ENCODE assay signal across 22 cellular contexts in the genomic region with DNA sequence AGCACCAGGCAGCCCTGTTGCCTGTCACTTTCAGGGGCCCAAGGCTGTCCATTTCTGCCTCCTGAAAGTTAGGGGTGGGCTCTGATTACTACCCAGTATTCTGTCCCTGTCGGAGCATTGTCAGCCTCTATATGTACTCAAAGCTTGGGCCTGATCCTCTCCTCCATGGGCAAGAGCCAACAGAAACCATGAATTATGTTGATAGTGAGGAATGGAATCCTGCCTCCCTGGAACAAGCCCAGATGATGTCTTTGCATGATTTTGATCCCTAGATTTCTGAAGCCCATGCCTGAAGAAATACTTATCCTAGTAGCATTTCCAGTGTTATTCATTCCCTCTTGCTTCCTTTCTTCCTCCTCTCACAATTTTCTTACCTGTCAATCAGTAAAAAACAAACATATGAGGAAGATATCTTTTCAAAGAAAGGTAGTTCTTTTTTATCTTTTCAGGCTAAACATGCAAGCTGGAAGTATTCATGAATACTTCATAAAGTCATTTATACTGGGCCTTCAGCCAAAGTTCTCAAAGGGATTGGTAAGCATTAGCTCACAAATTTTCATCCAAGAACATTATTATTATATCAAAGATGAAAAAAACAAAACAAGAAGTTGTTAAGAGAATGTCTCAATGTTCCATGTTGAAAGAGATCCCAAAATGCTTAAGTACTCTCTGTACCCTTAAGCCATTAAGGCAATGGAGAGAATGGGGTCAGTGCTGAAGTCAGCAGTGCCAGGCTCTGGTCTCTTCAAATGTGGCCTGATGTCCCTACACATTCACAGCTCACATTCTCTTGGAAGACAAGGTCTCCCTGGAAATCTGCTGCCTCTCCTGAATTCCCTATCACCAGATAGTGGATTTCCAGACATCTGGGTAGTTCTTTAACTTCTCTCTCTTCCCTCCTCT.
A peak's percentile ranks its signal among the peaks of the same experiment; 100 is the strongest.
DNase-seq lines count a peak whose midpoint lies in the region; ATAC-seq and TF ChIP-seq lines count a peak whose summit lies in the region.
"Had no signal": no experiment of that assay in that cellular context is flagged by ENCODE, and none has a peak within 500 bp of the region (broad histone marks: within the 10 kb centered on the region; RNA-seq: fewer than 3 reads in every experiment).

No MANE protein-coding gene starts in this region.

- 70% methylated on average over 1 of the region's 1 CpG for WGBS in liver
- WGBS in right lobe of liver (ENCODE audit: insufficient coverage, low coverage, low lambda C conversion rate, missing lambda C conversion rate) = 63% methylated on average over 1 of the region's 1 CpG
- 67% methylated on average over 1 of the region's 1 CpG; no CpG with 5 or more reads in 1 of the 2 donors for WGBS in gastroesophageal sphincter (ENCODE audit: low coverage in 1 of 2), 2 donors

- no peaks in the 10 kb centered on the region for H3K9me3 ChIP-seq in liver (ENCODE audit: control insufficient read depth in 4 of 4, low read length in 3 of 4)
- no peaks in the 10 kb centered on the region for H3K9me3 ChIP-seq in right lobe of liver
- H3K9me3 ChIP-seq in gastroesophageal sphincter = no peaks in the 10 kb centered on the region
- H3K9me3 ChIP-seq in osteoblast (ENCODE audit: low read depth, low read length) = no peaks in the 10 kb centered on the region
- H3K9me3 ChIP-seq in MM.1S (replicated peaks; ENCODE audit: insufficient read depth, low read length) = no peaks in the 10 kb centered on the region
- no peaks in the 10 kb centered on the region for H3K9me3 ChIP-seq in CD8-positive, alpha-beta memory T cell (ENCODE audit: low read length)

- no peak overlapping the region for H3K27ac ChIP-seq in liver (ENCODE audit: low read depth in 1 of 2, low read length in 2 of 2)
- no peak overlapping the region for H3K27ac ChIP-seq in right lobe of liver
- peak overlapping the region in 3 of 4 donors; percentile 41 to 49 (median 44) for H3K27ac ChIP-seq in gastroesophageal sphincter
- H3K27ac ChIP-seq in osteoblast (ENCODE audit: low read depth, low read length) = peak overlapping the region; percentile 53
- no peak overlapping the region for H3K27ac ChIP-seq in MM.1S (ENCODE audit: low read length)
- H3K27ac ChIP-seq in CD8-positive, alpha-beta memory T cell (ENCODE audit: low read depth, low read length) = no peak overlapping the region
- H3K27ac ChIP-seq: C4-2B, KMS-11 had no signal

- H3K27me3 ChIP-seq in liver (ENCODE audit: control insufficient read depth in 4 of 4, insufficient read depth in 4 of 4, low read length in 3 of 4) (no peaks in the 10 kb centered on the region), right lobe of liver (no peaks in the 10 kb centered on the region), gastroesophageal sphincter (no peaks in the 10 kb centered on the region), osteoblast (ENCODE audit: insufficient read depth, low read length) (no peaks in the 10 kb centered on the region), MM.1S (replicated peaks; ENCODE audit: insufficient read depth, low read length) (no peaks in the 10 kb centered on the region)
- H3K27me3 ChIP-seq in CD8-positive, alpha-beta memory T cell (ENCODE audit: insufficient read depth, low read length, poor library complexity, severe bottlenecking) = no peaks in the 10 kb centered on the region

- no peak overlapping the region for H3K4me3 Mint-ChIP-seq in CD8-positive, alpha-beta memory T cell
- H3K4me3 Mint-ChIP-seq in HFFc6 = no peak overlapping the region
- H3K4me3 Mint-ChIP-seq: activated CD8-positive, alpha-beta memory T cell treated with anti-CD3 and anti-CD28 coated beads, Interleukin-2, amount 10 ng/mL, durations not matched to agents 7 days and 5 days; immature natural killer cell; neural crest cell; T-helper 2 cell treated with Interferon-gamma antibody and Interleukin-4, amounts not matched to agents 5 μg/mL and 100 μg/mL, for 36 hours had no signal

- H3K4me3 ChIP-seq in liver (ENCODE audit: low read depth in 1 of 3, low read length in 3 of 3) (no peak overlapping the region), right lobe of liver (no peak overlapping the region), gastroesophageal sphincter (no peak overlapping the region), osteoblast (ENCODE audit: insufficient read depth, low read length) (no peak overlapping the region), MM.1S (ENCODE audit: low read length) (no peak overlapping the region)
- no peak overlapping the region for H3K4me3 ChIP-seq in CD8-positive, alpha-beta memory T cell (ENCODE audit: low read length)
- H3K4me3 ChIP-seq: HAP-1 had no signal

- H3F3A ChIP-seq in MM.1S (ENCODE audit: insufficient read depth, low read length) = no peaks in the 10 kb centered on the region

- H3K9ac ChIP-seq in liver (ENCODE audit: low read depth in 1 of 2, low read length in 2 of 2) = no peak overlapping the region
- no peak overlapping the region for H3K9ac ChIP-seq in MM.1S (ENCODE audit: low read length)
- H3K9ac ChIP-seq: KMS-11 had no signal

- no peaks in the 10 kb centered on the region for H4K20me1 ChIP-seq in osteoblast (ENCODE audit: insufficient read depth, low read length)
- H4K20me1 ChIP-seq in MM.1S (ENCODE audit: insufficient read depth, low read length) = no peaks in the 10 kb centered on the region

- H3K4me1 ChIP-seq in liver (ENCODE audit: control insufficient read depth in 4 of 4, insufficient read depth in 4 of 4, low read length in 3 of 4) = no peaks in the 10 kb centered on the region
- H3K4me1 ChIP-seq in right lobe of liver = no peaks in the 10 kb centered on the region
- H3K4me1 ChIP-seq in gastroesophageal sphincter = peaks cover 0 to 6% (median 0%) of the 10 kb centered on the region in 3 donors
- peaks cover 7% of the 10 kb centered on the region for H3K4me1 ChIP-seq in osteoblast (ENCODE audit: insufficient read depth, low read length)
- H3K4me1 ChIP-seq in MM.1S (ENCODE audit: low read length) = no peaks in the 10 kb centered on the region
- H3K4me1 ChIP-seq in CD8-positive, alpha-beta memory T cell (ENCODE audit: insufficient read depth, low read length) = no peaks in the 10 kb centered on the region
- H3K4me1 ChIP-seq: HAP-1 had no signal

- peaks cover 0 to 2% (median 0%) of the 10 kb centered on the region in 3 donors for H3K36me3 Mint-ChIP-seq in CD8-positive, alpha-beta memory T cell
- no peaks in the 10 kb centered on the region; the same call in 1 of the 2 replicates for H3K36me3 Mint-ChIP-seq in HFFc6 (ENCODE audit: low read depth)
- H3K36me3 Mint-ChIP-seq: activated CD8-positive, alpha-beta memory T cell treated with anti-CD3 and anti-CD28 coated beads, Interleukin-2, amount 10 ng/mL, durations not matched to agents 7 days and 5 days; immature natural killer cell had no signal

- ATAC-seq in right lobe of liver = no peak
- ATAC-seq in gastroesophageal sphincter = peak; percentile 93
- no peak for ATAC-seq in HG03442 (IDR thresholded peaks at IDR 0.05; ENCODE audit: unreplicated experiment)
- ATAC-seq: activated CD8-positive, alpha-beta memory T cell treated with anti-CD3 and anti-CD28 coated beads, Interleukin-2, amount 10 ng/mL, durations not matched to agents 7 days and 5 days had no signal

- peak overlapping the region; percentile 27 for H3K4me2 ChIP-seq in osteoblast (ENCODE audit: insufficient read depth, low read length)
- H3K4me2 ChIP-seq in MM.1S (ENCODE audit: low read depth, low read length) = no peak overlapping the region
- H3K4me2 ChIP-seq: KMS-11 had no signal

- H3K36me3 ChIP-seq in liver (ENCODE audit: control insufficient read depth in 4 of 4, insufficient read depth in 3 of 4, low read depth in 1 of 4, low read length in 3 of 4) (no peaks in the 10 kb centered on the region), right lobe of liver (no peaks in the 10 kb centered on the region), gastroesophageal sphincter (no peaks in the 10 kb centered on the region), osteoblast (ENCODE audit: insufficient read depth, low read length) (no peaks in the 10 kb centered on the region), MM.1S (replicated peaks; ENCODE audit: insufficient read depth, low read length) (no peaks in the 10 kb centered on the region)
- no peaks in the 10 kb centered on the region for H3K36me3 ChIP-seq in CD8-positive, alpha-beta memory T cell (ENCODE audit: insufficient read depth, low read length)
- H3K36me3 ChIP-seq: HAP-1 had no signal

- no peaks in the 10 kb centered on the region for H3K79me2 ChIP-seq in osteoblast (ENCODE audit: insufficient read depth, low read length)
- no peaks in the 10 kb centered on the region for H3K79me2 ChIP-seq in MM.1S (ENCODE audit: low read length)

- TF ChIP-seq POLR2A in right lobe of liver (IDR thresholded peaks at IDR 0.05) (no peak), gastroesophageal sphincter (IDR thresholded peaks at IDR 0.05) (no peak)

- intact Hi-C loops in right lobe of liver (cut with DNase I) = no loop called here

- DNase-seq in right lobe of liver (no peak), osteoblast (ENCODE audit: insufficient read length, low spot score, missing footprints) (no peak), MM.1S (no peak), HFFc6 (no peak)
- DNase-seq in CD8-positive, alpha-beta memory T cell = no peak
- DNase-seq: 8988T; activated CD8-positive, alpha-beta memory T cell treated with anti-CD3 and anti-CD28 coated beads, Interleukin-2, amount 10 ng/mL, durations not matched to agents 7 days and 5 days; DMS79; head of caudate nucleus; immature natural killer cell; mesendoderm; NCI-H748 treated with DMSO at 0.1 percent for 48 hours; retina; stimulated activated CD4-positive, alpha-beta T cell treated with anti-CD3 and anti-CD28 coated beads, Interleukin-4, amount 100 ng/mL, for 1 hour had no signal

- no peak overlapping the region for H3K27ac Mint-ChIP-seq in CD8-positive, alpha-beta memory T cell
- no peak overlapping the region for H3K27ac Mint-ChIP-seq in HFFc6
- H3K27ac Mint-ChIP-seq: activated CD8-positive, alpha-beta memory T cell treated with anti-CD3 and anti-CD28 coated beads, Interleukin-2, amount 10 ng/mL, durations not matched to agents 7 days and 5 days; immature natural killer cell; T-helper 2 cell treated with Interferon-gamma antibody and Interleukin-4, amounts not matched to agents 5 μg/mL and 100 μg/mL, for 36 hours had no signal

- no peaks in the 10 kb centered on the region for H3K9me2 ChIP-seq in MM.1S (replicated peaks; ENCODE audit: insufficient read depth, low read length)

- POLR2A ChIA-PET in CD8-positive, alpha-beta memory T cell (lab: Charles Lee) = no interaction called here

- peaks cover 0 to 6% of the 10 kb centered on the region in 2 donors for H3K27me3 Mint-ChIP-seq in CD8-positive, alpha-beta memory T cell
- H3K27me3 Mint-ChIP-seq in HFFc6 (ENCODE audit: insufficient read depth) = no peaks in the 10 kb centered on the region

- no peak for TF ChIP-seq RAD21 in liver (IDR thresholded peaks at IDR 0.05)

- peaks cover 0 to 2% (median 0%) of the 10 kb centered on the region in 5 donors for H3K9me3 Mint-ChIP-seq in CD8-positive, alpha-beta memory T cell
- no peaks in the 10 kb centered on the region; the same call in 1 of the 2 replicates for H3K9me3 Mint-ChIP-seq in HFFc6
- H3K9me3 Mint-ChIP-seq: T-helper 2 cell treated with Interferon-gamma antibody and Interleukin-4, amounts not matched to agents 5 μg/mL and 100 μg/mL, for 36 hours had no signal

- H2AFZ ChIP-seq in osteoblast (ENCODE audit: low read length) (peak overlapping the region; percentile 60), MM.1S (ENCODE audit: low read length) (no peak overlapping the region)

- no peaks in the 10 kb centered on the region for H3K4me1 Mint-ChIP-seq in CD8-positive, alpha-beta memory T cell
- H3K4me1 Mint-ChIP-seq in HFFc6 (ENCODE audit: low read depth) = peaks cover 9% of the 10 kb centered on the region; the same call in 1 of the 2 replicates
- H3K4me1 Mint-ChIP-seq: activated CD8-positive, alpha-beta memory T cell treated with anti-CD3 and anti-CD28 coated beads, Interleukin-2, amount 10 ng/mL, durations not matched to agents 7 days and 5 days; immature natural killer cell had no signal

- TF ChIP-seq CTCF in liver (IDR thresholded peaks at IDR 0.05; ENCODE audit: low read depth, low read length, missing input control) (no peak), right lobe of liver (IDR thresholded peaks at IDR 0.05) (no peak), gastroesophageal sphincter (IDR thresholded peaks at IDR 0.05) (no peak), osteoblast (IDR thresholded peaks at IDR 0.05; ENCODE audit: extremely low read depth, low read depth, low read length) (no peak), MM.1S (IDR thresholded peaks at IDR 0.05; ENCODE audit: low read length) (no peak), HFFc6 (IDR thresholded peaks at IDR 0.05) (no peak)

- CTCF ChIA-PET in CD8-positive, alpha-beta memory T cell (lab: Charles Lee) = interaction anchor here (0.7 kb wide), 1 partner anchor 10 kb away, joined by 3 read pairs; no protein-coding TSS in a partner anchor

- TF ChIP-seq EP300 in gastroesophageal sphincter (IDR thresholded peaks at IDR 0.05) = no peak

Comparison
In these comparisons a context has a peak if more than half of its experiments do, and no peak if none do; other contexts are left out.
1. H3K27ac ChIP-seq: peak in gastroesophageal sphincter (3 of 4) and osteoblast (single experiment); none in liver (0 of 2), right lobe of liver (0 of 3), MM.1S (single experiment) and CD8-positive, alpha-beta memory T cell (single experiment).